ENCODE assay signal across 8 cellular contexts in genomic region chr19:39846678-39847486, GRCh38. TPM values are rescaled to one million over a fixed set of nuclear protein-coding genes. Genes with fewer than 3 reads are reported as not detected.
DNase-seq lines count a peak whose midpoint lies in the region; ATAC-seq and TF ChIP-seq lines count a peak whose summit lies in the region.

No MANE protein-coding gene starts in this region.

- ATAC-seq in stimulated activated naive CD8-positive, alpha-beta T cell treated with anti-CD3 and anti-CD28 coated beads, Interleukin-15, Interleukin-2, amounts not matched to agents 100 U/mL and 50 U/mL, for 24 hours: no peak
- ATAC-seq in body of pancreas (peak; percentile 3), right lobe of liver (peak in 1 of 4 donors; percentile 3), upper lobe of right lung (no peak), HG02623 (IDR thresholded peaks at IDR 0.05; ENCODE audit: unreplicated experiment) (no peak)

- H3K27me3 Mint-ChIP-seq in stimulated activated naive CD8-positive, alpha-beta T cell treated with anti-CD3 and anti-CD28 coated beads, Interleukin-15, Interleukin-2, amounts not matched to agents 100 ng/mL and 50 ng/mL, for 24 hours: no peaks in the 10 kb centered on the region

- peaks cover 46% of the 10 kb centered on the region for H3K4me1 Mint-ChIP-seq in stimulated activated naive CD8-positive, alpha-beta T cell treated with anti-CD3 and anti-CD28 coated beads, Interleukin-15, Interleukin-2, amounts not matched to agents 100 ng/mL and 50 ng/mL, for 24 hours (ENCODE audit: low read depth)

- no peak for DNase-seq in stimulated activated naive CD8-positive, alpha-beta T cell treated with anti-CD3 and anti-CD28 coated beads, Interleukin-15, Interleukin-2, amounts not matched to agents 100 U/mL and 50 U/mL, for 24 hours
- no peak for DNase-seq in body of pancreas
- DNase-seq in right lobe of liver: no peak
- DNase-seq in upper lobe of right lung: no peak
- no peak for DNase-seq in anterior cingulate cortex (lab: John Stamatoyannopoulos, UW)
- no peak for DNase-seq in activated CD4-positive, CD25-positive, alpha-beta regulatory T cell (lab: John Stamatoyannopoulos, UW)

- TF ChIP-seq POLR2A in body of pancreas (IDR thresholded peaks at IDR 0.05) (no peak), right lobe of liver (IDR thresholded peaks at IDR 0.05) (no peak)

- peaks cover 47% of the 10 kb centered on the region for H3K4me1 ChIP-seq in body of pancreas
- H3K4me1 ChIP-seq in right lobe of liver: peaks cover 0 to 17% (median 5%) of the 10 kb centered on the region in 4 donors
- peaks cover 32% of the 10 kb centered on the region for H3K4me1 ChIP-seq in upper lobe of right lung

- H3K36me3 Mint-ChIP-seq in stimulated activated naive CD8-positive, alpha-beta T cell treated with anti-CD3 and anti-CD28 coated beads, Interleukin-15, Interleukin-2, amounts not matched to agents 100 ng/mL and 50 ng/mL, for 24 hours (ENCODE audit: low read depth): peaks cover 34% of the 10 kb centered on the region

- H3K36me3 ChIP-seq in body of pancreas (replicated peaks in 1 of 2; ENCODE audit: insufficient read depth in 1 of 2, low read depth in 2 of 2) (no peaks in the 10 kb centered on the region), right lobe of liver (no peaks in the 10 kb centered on the region), upper lobe of right lung (no peaks in the 10 kb centered on the region)

- peak overlapping the region; percentile 96 for H3K27ac Mint-ChIP-seq in stimulated activated naive CD8-positive, alpha-beta T cell treated with anti-CD3 and anti-CD28 coated beads, Interleukin-15, Interleukin-2, amounts not matched to agents 100 ng/mL and 50 ng/mL, for 24 hours

- WGBS in body of pancreas, 2 donors: 37 to 46% methylated on average over 12 of the region's 12 CpGs
- 51% methylated on average over 12 of the region's 12 CpGs for WGBS in right lobe of liver (ENCODE audit: insufficient coverage, low coverage, low lambda C conversion rate, missing lambda C conversion rate)

- intact Hi-C loops in body of pancreas (cut with DNase I) (no loop called here), right lobe of liver (cut with DNase I) (loop anchor here in 1 of 2 donors (10.0 kb wide), 1 partner anchor 52 kb away; no protein-coding TSS in a partner anchor), upper lobe of right lung (cut with DNase I) (no loop called here)

- H3K4me3 Mint-ChIP-seq in stimulated activated naive CD8-positive, alpha-beta T cell treated with anti-CD3 and anti-CD28 coated beads, Interleukin-15, Interleukin-2, amounts not matched to agents 100 ng/mL and 50 ng/mL, for 24 hours: peak overlapping the region; percentile 85

- H3K27me3 ChIP-seq in body of pancreas: no peaks in the 10 kb centered on the region
- H3K27me3 ChIP-seq in right lobe of liver: no peaks in the 10 kb centered on the region
- H3K27me3 ChIP-seq in upper lobe of right lung: no peaks in the 10 kb centered on the region

- H3K4me3 ChIP-seq in body of pancreas (peak overlapping the region; percentile 90 to 93), right lobe of liver (peak overlapping the region; percentile 84 to 95 (median 86)), upper lobe of right lung (peak overlapping the region; percentile 96)

- H3K27ac ChIP-seq in body of pancreas: peak overlapping the region; percentile 48 to 87 (median 78)
- H3K27ac ChIP-seq in right lobe of liver: peak overlapping the region; percentile 9 to 72 (median 58)
- peak overlapping the region; percentile 93 for H3K27ac ChIP-seq in upper lobe of right lung

- H3K9me3 ChIP-seq in body of pancreas (no peaks in the 10 kb centered on the region), right lobe of liver (no peaks in the 10 kb centered on the region), upper lobe of right lung (no peaks in the 10 kb centered on the region)

- TF ChIP-seq CTCF in body of pancreas (IDR thresholded peaks at IDR 0.05) (no peak), right lobe of liver (IDR thresholded peaks at IDR 0.05) (no peak), upper lobe of right lung (IDR thresholded peaks at IDR 0.05) (no peak)

- no peaks in the 10 kb centered on the region for H3K9me3 Mint-ChIP-seq in stimulated activated naive CD8-positive, alpha-beta T cell treated with anti-CD3 and anti-CD28 coated beads, Interleukin-15, Interleukin-2, amounts not matched to agents 100 ng/mL and 50 ng/mL, for 24 hours

RNA-seq across cellular contexts. Expression of gene FBL, which starts 0.7 kb away (rescaled TPM):
- 100 to 1,000 TPM in 1 of 2 donors, 10 to 100 TPM in 1; 90.3 to 118 TPM for total RNA-seq in body of pancreas
- 10 to 100 TPM; 46.1 to 76.2 (median 51.4) TPM for total RNA-seq in right lobe of liver
- 123 TPM for total RNA-seq in upper lobe of right lung

RNA-seq across cellular contexts. Expression of gene DYRK1B, which starts 12.9 kb away (rescaled TPM):
- 10 to 100 TPM; 11.9 to 21.1 TPM for total RNA-seq in body of pancreas
- total RNA-seq in right lobe of liver: 1 to 10 TPM; 2.5 to 6.3 (median 4.4) TPM
- total RNA-seq in upper lobe of right lung: 16.7 TPM
